9 cellular contexts compared by ENCODE assay signal in genomic region chr3:9180764-9181117, GRCh38.
A peak's percentile ranks its signal among the peaks of the same experiment; 100 is the strongest.
DNase-seq lines count a peak whose midpoint lies in the region; TF ChIP-seq lines count a peak whose summit lies in the region.
"Had no signal": no experiment of that assay in that cellular context is flagged by ENCODE, and none has a peak within 500 bp of the region (broad histone marks: within the 10 kb centered on the region; RNA-seq: fewer than 3 reads in every experiment).

No MANE protein-coding gene starts in this region.

- no peaks in the 10 kb centered on the region for H3K36me3 ChIP-seq in colonic mucosa

- no peak overlapping the region for H3K9ac ChIP-seq in colonic mucosa (ENCODE audit: low read depth in 2 of 2, low read length in 2 of 2)

- peaks cover 19% of the 10 kb centered on the region for H3K4me1 Mint-ChIP-seq in activated naive CD4-positive, alpha-beta T cell treated with anti-CD3 and anti-CD28 coated beads for 36 hours (ENCODE audit: low read depth)

- peak overlapping the region; percentile 9 for H3K27ac ChIP-seq in colonic mucosa
- H3K27ac ChIP-seq in coronary artery: no peak overlapping the region

- no peaks in the 10 kb centered on the region for H3K27me3 ChIP-seq in colonic mucosa

- no peak overlapping the region for H3K27ac Mint-ChIP-seq in activated naive CD4-positive, alpha-beta T cell treated with anti-CD3 and anti-CD28 coated beads for 36 hours

- CTCF ChIA-PET in activated naive CD4-positive, alpha-beta T cell treated with anti-CD3 and anti-CD28 coated beads for 36 hours (lab: Charles Lee): interaction anchor here (0.9 kb wide), 1 partner anchor 44 kb away, joined by 3 read pairs; no protein-coding TSS in a partner anchor

- H3K4me3 ChIP-seq in colonic mucosa: no peak overlapping the region
- no peak overlapping the region for H3K4me3 ChIP-seq in coronary artery

- peak overlapping the region; percentile 58 for H3K4me3 Mint-ChIP-seq in activated naive CD4-positive, alpha-beta T cell treated with anti-CD3 and anti-CD28 coated beads for 36 hours

- no peaks in the 10 kb centered on the region for H3K9me3 Mint-ChIP-seq in activated naive CD4-positive, alpha-beta T cell treated with anti-CD3 and anti-CD28 coated beads for 36 hours

- TF ChIP-seq CTCF in colonic mucosa (IDR thresholded peaks at IDR 0.05) (no peak), coronary artery (IDR thresholded peaks at IDR 0.05) (no peak)

- peak; percentile 54 for DNase-seq in activated naive CD4-positive, alpha-beta T cell treated with anti-CD3 and anti-CD28 coated beads for 36 hours
- DNase-seq in activated naive CD4-positive, alpha-beta T cell (lab: John Stamatoyannopoulos, UW): no peak
- DNase-seq in KBM-7 (peak; percentile 53), colonic mucosa (no peak), superior temporal gyrus (ENCODE audit: extremely low spot score) (peak; percentile 50), kidney glomerular epithelial cell (lab: John Stamatoyannopoulos, UW) (no peak), coronary artery (ENCODE audit: low spot score) (no peak), GM19238 (ENCODE audit: insufficient read length, low spot score) (no peak)
- DNase-seq: NCI-H345 had no signal

- H3K36me3 Mint-ChIP-seq in activated naive CD4-positive, alpha-beta T cell treated with anti-CD3 and anti-CD28 coated beads for 36 hours (ENCODE audit: low read depth): no peaks in the 10 kb centered on the region

- in situ Hi-C loops in KBM-7 (cut with MboI; ENCODE audit: low pct_unique_long_range_greater_than_20kb, low sequenced_read_pairs): no loop called here

- intact Hi-C loops in activated naive CD4-positive, alpha-beta T cell treated with anti-CD3 and anti-CD28 coated beads for 36 hours (cut with micrococcal nuclease): loop anchor here (1.0 to 5.0 kb wide), 3 partner anchors 12 to 413 kb away; partner anchors contain the start of genes OXTR and RAD18
- intact Hi-C loops in colonic mucosa (cut with DNase I): no loop called here

- H3K27me3 Mint-ChIP-seq in activated naive CD4-positive, alpha-beta T cell treated with anti-CD3 and anti-CD28 coated beads for 36 hours (ENCODE audit: low read depth): no peaks in the 10 kb centered on the region

- no peaks in the 10 kb centered on the region for H3K4me1 ChIP-seq in colonic mucosa

- H3K9me3 ChIP-seq in colonic mucosa: no peaks in the 10 kb centered on the region

Comparison
In these comparisons a context has a peak if more than half of its experiments do, and no peak if none do; other contexts are left out.
1. DNase-seq: peak in activated naive CD4-positive, alpha-beta T cell treated with anti-CD3 and anti-CD28 coated beads for 36 hours (single experiment), KBM-7 (single experiment) and superior temporal gyrus (single experiment); none in activated naive CD4-positive, alpha-beta T cell (0 of 4), colonic mucosa (single experiment), kidney glomerular epithelial cell (single experiment), coronary artery (single experiment) and GM19238 (single experiment).